1 cellular context compared by ENCODE assay signal in the genomic region with DNA sequence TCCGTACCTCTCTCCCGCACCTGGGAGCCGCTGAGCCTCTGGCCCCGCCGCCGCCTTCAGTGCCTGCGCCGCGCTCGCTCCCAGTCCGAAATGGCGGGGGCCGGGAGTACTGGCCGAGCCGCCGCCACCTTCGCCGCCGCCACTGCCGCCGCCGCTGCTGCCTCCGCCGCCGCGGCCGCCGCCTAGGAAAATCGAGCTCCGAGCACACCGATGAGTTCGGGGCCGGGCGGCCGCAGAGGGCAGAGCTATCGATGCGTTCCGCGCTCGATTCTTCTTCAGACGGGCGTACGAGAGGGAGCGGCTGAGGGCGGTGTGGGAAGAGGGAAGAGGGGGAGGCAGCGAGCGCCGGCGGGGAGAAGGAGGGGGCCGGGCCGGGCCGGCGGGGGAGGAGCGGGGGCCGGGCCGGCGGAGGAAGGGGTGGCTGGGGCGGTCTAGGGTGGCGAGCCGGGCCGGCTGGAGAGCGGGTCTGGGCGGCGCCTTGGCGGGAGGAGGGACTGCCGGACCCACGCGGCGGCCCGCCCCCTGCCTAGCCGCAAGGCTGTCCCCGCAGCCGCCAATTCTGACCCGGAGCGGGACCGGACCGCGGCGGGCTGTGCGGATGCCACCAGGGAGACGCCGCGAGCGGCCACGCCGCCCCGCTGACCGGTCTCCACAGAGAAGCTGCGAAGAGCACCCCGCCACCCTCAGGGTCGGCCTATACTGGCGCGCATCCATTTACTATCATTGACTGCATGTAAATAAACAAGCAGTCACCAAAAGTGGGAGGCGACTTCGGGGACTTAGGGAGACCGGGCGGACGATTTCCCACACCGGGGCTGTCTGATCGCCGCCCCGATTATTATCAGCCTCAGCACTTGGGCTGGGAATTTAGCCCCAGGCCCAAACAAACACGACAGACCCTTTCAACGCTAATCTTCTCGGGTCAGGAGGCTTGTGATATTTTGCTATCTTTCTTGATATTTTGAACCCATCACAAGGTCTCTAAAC.
A peak's percentile ranks its signal among the peaks of the same experiment; 100 is the strongest.
TF ChIP-seq lines count a peak whose summit lies in the region.

KRAS (minus strand) TSS at position 186 of the 987 bp plus-strand sequence.

TF ChIP-seq in K562, 482 proteins besides CTCF, POLR2A, EP300 and RAD21 (continued from another document and continues in another):
- TF ChIP-seq CXXC5 (CRISPR knock-in tag; IDR thresholded peaks at IDR 0.05), result peak; percentile 90
- peak in 1 of 2 experiments; percentile 78; a peak in 2 of 4 replicates for TF ChIP-seq HDAC1 (IDR thresholded peaks at IDR 0.05)
- TF ChIP-seq GTF3C2 (IDR thresholded peaks at IDR 0.05; ENCODE audit: borderline replicate concordance, extremely low read depth, insufficient read length), result no peak
- no peak for TF ChIP-seq BCL6 (CRISPR knock-in tag; IDR thresholded peaks at IDR 0.05)
- TF ChIP-seq KAT7 (CRISPR knock-in tag; IDR thresholded peaks at IDR 0.05; ENCODE audit: borderline replicate concordance), result peak; percentile 85; the same call in 1 of the 2 replicates
- no peak for TF ChIP-seq ARNT (IDR thresholded peaks at IDR 0.05)
- TF ChIP-seq POLR2G (IDR thresholded peaks at IDR 0.05; ENCODE audit: low read depth, low read length), result peak; percentile 83
- TF ChIP-seq ZNF384 (IDR thresholded peaks at IDR 0.05; ENCODE audit: low read depth, low read length), result no peak
- TF ChIP-seq, protein P1, sequence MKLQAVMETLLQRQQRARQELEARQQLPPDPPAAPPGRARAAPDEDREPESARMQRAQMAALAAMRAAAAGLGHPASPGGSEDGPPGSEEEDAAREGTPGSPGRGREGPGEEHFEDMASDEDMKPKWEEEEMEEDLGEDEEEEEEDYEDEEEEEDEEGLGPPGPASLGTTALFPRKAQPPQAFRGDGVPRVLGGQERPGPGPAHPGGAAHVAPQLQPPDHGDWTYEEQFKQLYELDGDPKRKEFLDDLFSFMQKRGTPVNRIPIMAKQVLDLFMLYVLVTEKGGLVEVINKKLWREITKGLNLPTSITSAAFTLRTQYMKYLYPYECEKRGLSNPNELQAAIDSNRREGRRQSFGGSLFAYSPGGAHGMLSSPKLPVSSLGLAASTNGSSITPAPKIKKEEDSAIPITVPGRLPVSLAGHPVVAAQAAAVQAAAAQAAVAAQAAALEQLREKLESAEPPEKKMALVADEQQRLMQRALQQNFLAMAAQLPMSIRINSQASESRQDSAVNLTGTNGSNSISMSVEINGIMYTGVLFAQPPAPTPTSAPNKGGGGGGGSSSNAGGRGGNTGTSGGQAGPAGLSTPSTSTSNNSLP (IDR thresholded peaks at IDR 0.05; ENCODE audit: borderline replicate concordance, low read depth, low read length), result 0 out of 2 replicates have a peak, but pooled peaks have one; percentile 9
- peak; percentile 87 for TF ChIP-seq RB1 (IDR thresholded peaks at IDR 0.05; ENCODE audit: low read depth)
- TF ChIP-seq CREB3L1 (IDR thresholded peaks at IDR 0.05; ENCODE audit: borderline replicate concordance, low read depth), result peak; percentile 32; the same call in 1 of the 2 replicates
- no peak for TF ChIP-seq ZNF239 (CRISPR knock-in tag; IDR thresholded peaks at IDR 0.05)
- TF ChIP-seq ZBTB7A (IDR thresholded peaks at IDR 0.05; ENCODE audit: borderline replicate concordance, control insufficient read depth, low read depth, low read length), result peak; percentile 22; the same call in 1 of the 2 replicates
- 0 out of 2 replicates have a peak, but pooled peaks have one; percentile 32 for TF ChIP-seq SMARCE1 (IDR thresholded peaks at IDR 0.05)
- peak; percentile 36; the same call in 1 of the 2 replicates for TF ChIP-seq MYC (IDR thresholded peaks at IDR 0.05; ENCODE audit: low read depth, low read length)
- no peak for TF ChIP-seq MYC (CRISPR knock-in tag; IDR thresholded peaks at IDR 0.05; ENCODE audit: borderline replicate concordance, low read depth)
- no peak for TF ChIP-seq EHMT2 (IDR thresholded peaks at IDR 0.05)
- no peak for TF ChIP-seq PCBP1 (IDR thresholded peaks at IDR 0.05; ENCODE audit: low read depth, low read length, poor library complexity, severe bottlenecking)
- TF ChIP-seq XRCC5 (IDR thresholded peaks at IDR 0.05; ENCODE audit: low read depth, low read length), result peak; percentile 92
- 0 out of 2 replicates have a peak, but pooled peaks have one; percentile 7 for TF ChIP-seq BCOR (IDR thresholded peaks at IDR 0.05)
- TF ChIP-seq, protein P2, sequence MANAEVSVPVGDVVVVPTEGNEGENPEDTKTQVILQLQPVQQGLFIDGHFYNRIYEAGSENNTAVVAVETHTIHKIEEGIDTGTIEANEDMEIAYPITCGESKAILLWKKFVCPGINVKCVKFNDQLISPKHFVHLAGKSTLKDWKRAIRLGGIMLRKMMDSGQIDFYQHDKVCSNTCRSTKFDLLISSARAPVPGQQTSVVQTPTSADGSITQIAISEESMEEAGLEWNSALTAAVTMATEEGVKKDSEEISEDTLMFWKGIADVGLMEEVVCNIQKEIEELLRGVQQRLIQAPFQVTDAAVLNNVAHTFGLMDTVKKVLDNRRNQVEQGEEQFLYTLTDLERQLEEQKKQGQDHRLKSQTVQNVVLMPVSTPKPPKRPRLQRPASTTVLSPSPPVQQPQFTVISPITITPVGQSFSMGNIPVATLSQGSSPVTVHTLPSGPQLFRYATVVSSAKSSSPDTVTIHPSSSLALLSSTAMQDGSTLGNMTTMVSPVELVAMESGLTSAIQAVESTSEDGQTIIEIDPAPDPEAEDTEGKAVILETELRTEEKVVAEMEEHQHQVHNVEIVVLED (CRISPR knock-in tag; IDR thresholded peaks at IDR 0.05), result peak; percentile 72
- TF ChIP-seq L3MBTL2 (IDR thresholded peaks at IDR 0.05), result peak; percentile 85
- TF ChIP-seq ZNF589 (CRISPR knock-in tag; IDR thresholded peaks at IDR 0.05; ENCODE audit: low read depth), result peak; percentile 70; the same call in 1 of the 2 replicates
- TF ChIP-seq MTA3 (IDR thresholded peaks at IDR 0.05; ENCODE audit: borderline replicate concordance), result peak; percentile 60; the same call in 1 of the 2 replicates
- no peak for TF ChIP-seq FOSL1 (tag; conservative IDR thresholded peaks at IDR 0.05)
- TF ChIP-seq ZNF639 (CRISPR knock-in tag; conservative IDR thresholded peaks at IDR 0.05 in 1 of 2, IDR thresholded peaks at IDR 0.05 in 1 of 2), result peak in 1 of 2 experiments; percentile 99; a peak in 2 of 4 replicates
- TF ChIP-seq SETDB1 (IDR thresholded peaks at IDR 0.05; ENCODE audit: low read length), result no peak
- no peak for TF ChIP-seq ARID2 (IDR thresholded peaks at IDR 0.05)
- TF ChIP-seq, protein P3, sequence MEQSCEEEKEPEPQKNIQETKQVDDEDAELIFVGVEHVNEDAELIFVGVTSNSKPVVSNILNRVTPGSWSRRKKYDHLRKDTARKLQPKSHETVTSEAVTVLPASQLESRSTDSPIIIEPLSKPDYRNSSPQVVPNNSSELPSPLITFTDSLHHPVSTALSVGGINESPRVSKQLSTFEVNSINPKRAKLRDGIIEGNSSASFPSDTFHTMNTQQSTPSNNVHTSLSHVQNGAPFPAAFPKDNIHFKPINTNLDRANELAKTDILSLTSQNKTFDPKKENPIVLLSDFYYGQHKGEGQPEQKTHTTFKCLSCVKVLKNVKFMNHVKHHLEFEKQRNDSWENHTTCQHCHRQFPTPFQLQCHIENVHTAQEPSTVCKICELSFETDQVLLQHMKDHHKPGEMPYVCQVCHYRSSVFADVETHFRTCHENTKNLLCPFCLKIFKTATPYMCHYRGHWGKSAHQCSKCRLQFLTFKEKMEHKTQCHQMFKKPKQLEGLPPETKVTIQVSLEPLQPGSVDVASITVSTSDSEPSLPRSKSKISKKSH (CRISPR knock-in tag; IDR thresholded peaks at IDR 0.05), result no peak
- TF ChIP-seq NRF1 (conservative IDR thresholded peaks at IDR 0.05 in 1 of 2, IDR thresholded peaks at IDR 0.05 in 1 of 2), result peak; percentile 57 to 59; a peak in 2 of 4 replicates
- TF ChIP-seq HES1 (IDR thresholded peaks at IDR 0.05; ENCODE audit: low read depth), result peak; percentile 34; the same call in 1 of the 2 replicates
- TF ChIP-seq, protein P4, sequence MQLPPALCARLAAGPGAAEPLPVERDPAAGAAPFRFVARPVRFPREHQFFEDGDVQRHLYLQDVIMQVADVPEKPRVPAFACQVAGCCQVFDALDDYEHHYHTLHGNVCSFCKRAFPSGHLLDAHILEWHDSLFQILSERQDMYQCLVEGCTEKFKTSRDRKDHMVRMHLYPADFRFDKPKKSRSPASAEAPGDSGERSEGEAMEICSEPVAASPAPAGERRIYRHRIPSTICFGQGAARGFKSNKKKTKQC (CRISPR knock-in tag; IDR thresholded peaks at IDR 0.05), result no peak
- TF ChIP-seq, protein P5, sequence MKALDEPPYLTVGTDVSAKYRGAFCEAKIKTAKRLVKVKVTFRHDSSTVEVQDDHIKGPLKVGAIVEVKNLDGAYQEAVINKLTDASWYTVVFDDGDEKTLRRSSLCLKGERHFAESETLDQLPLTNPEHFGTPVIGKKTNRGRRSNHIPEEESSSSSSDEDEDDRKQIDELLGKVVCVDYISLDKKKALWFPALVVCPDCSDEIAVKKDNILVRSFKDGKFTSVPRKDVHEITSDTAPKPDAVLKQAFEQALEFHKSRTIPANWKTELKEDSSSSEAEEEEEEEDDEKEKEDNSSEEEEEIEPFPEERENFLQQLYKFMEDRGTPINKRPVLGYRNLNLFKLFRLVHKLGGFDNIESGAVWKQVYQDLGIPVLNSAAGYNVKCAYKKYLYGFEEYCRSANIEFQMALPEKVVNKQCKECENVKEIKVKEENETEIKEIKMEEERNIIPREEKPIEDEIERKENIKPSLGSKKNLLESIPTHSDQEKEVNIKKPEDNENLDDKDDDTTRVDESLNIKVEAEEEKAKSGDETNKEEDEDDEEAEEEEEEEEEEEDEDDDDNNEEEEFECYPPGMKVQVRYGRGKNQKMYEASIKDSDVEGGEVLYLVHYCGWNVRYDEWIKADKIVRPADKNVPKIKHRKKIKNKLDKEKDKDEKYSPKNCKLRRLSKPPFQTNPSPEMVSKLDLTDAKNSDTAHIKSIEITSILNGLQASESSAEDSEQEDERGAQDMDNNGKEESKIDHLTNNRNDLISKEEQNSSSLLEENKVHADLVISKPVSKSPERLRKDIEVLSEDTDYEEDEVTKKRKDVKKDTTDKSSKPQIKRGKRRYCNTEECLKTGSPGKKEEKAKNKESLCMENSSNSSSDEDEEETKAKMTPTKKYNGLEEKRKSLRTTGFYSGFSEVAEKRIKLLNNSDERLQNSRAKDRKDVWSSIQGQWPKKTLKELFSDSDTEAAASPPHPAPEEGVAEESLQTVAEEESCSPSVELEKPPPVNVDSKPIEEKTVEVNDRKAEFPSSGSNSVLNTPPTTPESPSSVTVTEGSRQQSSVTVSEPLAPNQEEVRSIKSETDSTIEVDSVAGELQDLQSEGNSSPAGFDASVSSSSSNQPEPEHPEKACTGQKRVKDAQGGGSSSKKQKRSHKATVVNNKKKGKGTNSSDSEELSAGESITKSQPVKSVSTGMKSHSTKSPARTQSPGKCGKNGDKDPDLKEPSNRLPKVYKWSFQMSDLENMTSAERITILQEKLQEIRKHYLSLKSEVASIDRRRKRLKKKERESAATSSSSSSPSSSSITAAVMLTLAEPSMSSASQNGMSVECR (CRISPR knock-in tag; IDR thresholded peaks at IDR 0.05), result peak; percentile 69
- TF ChIP-seq ID3 (CRISPR knock-in tag; IDR thresholded peaks at IDR 0.05), result no peak
- TF ChIP-seq ID3 (tag; IDR thresholded peaks at IDR 0.05), result peak; percentile 18; the same call in 1 of the 2 replicates
- TF ChIP-seq ZNF586 (CRISPR knock-in tag; conservative IDR thresholded peaks at IDR 0.05), result no peak
- no peak for TF ChIP-seq ZNF778 (CRISPR knock-in tag; IDR thresholded peaks at IDR 0.05)
- TF ChIP-seq RNF2 (IDR thresholded peaks at IDR 0.05), result peak; percentile 42; the same call in 1 of the 2 replicates
